In the genomic region with DNA sequence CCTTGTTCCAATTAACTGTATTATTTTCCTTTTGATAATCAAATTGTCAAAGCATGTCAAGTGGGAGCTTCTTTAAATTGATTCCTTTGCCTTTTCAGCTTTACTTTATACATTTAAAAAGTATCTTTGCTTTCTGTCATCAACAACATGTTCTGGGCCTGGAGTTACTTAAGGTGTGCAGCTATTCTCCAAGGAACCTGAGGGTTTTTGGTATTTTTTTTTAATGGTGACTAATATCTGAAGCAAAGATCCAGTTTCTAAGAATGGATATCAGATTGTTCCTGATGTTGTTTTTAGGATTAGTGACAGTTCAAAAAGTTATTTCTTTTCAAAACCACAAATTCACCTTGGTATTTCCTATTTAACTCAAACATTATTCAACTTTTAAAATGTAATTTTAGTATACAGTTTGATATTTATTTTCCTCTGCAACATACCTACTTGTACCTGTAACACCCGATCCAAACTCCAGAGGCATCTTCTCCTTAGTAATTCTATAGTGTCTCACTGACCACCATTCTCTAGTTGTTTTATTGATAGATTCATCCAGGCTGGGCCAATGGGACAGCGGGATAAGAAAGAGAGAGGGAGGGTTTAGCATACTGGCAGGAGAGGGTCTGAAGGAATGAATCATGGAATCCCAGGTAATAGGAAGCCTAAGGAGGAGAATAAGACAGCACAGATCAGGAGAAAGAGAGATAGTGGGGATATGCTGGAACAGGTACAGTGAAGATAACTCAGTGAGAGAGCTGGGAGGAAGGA, we compare ENCODE assay signal across 1 cellular context.
TF ChIP-seq lines count a peak whose summit lies in the region.

No MANE protein-coding gene starts in this region.

TF ChIP-seq in H1, 55 proteins besides CTCF, POLR2A, EP300 and RAD21:
- TF ChIP-seq BCL11A (IDR thresholded peaks at IDR 0.05; ENCODE audit: low read depth in 2 of 2, low read length in 2 of 2) (no peak), CBX8 (IDR thresholded peaks at IDR 0.05; ENCODE audit: borderline replicate concordance, low read depth, low read length) (no peak), BACH1 (IDR thresholded peaks at IDR 0.05; ENCODE audit: low read length) (no peak), RFX5 (IDR thresholded peaks at IDR 0.05; ENCODE audit: borderline replicate concordance, low read depth, low read length) (no peak), GTF2F1 (IDR thresholded peaks at IDR 0.05; ENCODE audit: borderline replicate concordance, low read depth, low read length) (no peak), EZH2 (IDR thresholded peaks at IDR 0.05; ENCODE audit: low read depth, low read length, severe bottlenecking) (no peak)
- TF ChIP-seq, protein P1, sequence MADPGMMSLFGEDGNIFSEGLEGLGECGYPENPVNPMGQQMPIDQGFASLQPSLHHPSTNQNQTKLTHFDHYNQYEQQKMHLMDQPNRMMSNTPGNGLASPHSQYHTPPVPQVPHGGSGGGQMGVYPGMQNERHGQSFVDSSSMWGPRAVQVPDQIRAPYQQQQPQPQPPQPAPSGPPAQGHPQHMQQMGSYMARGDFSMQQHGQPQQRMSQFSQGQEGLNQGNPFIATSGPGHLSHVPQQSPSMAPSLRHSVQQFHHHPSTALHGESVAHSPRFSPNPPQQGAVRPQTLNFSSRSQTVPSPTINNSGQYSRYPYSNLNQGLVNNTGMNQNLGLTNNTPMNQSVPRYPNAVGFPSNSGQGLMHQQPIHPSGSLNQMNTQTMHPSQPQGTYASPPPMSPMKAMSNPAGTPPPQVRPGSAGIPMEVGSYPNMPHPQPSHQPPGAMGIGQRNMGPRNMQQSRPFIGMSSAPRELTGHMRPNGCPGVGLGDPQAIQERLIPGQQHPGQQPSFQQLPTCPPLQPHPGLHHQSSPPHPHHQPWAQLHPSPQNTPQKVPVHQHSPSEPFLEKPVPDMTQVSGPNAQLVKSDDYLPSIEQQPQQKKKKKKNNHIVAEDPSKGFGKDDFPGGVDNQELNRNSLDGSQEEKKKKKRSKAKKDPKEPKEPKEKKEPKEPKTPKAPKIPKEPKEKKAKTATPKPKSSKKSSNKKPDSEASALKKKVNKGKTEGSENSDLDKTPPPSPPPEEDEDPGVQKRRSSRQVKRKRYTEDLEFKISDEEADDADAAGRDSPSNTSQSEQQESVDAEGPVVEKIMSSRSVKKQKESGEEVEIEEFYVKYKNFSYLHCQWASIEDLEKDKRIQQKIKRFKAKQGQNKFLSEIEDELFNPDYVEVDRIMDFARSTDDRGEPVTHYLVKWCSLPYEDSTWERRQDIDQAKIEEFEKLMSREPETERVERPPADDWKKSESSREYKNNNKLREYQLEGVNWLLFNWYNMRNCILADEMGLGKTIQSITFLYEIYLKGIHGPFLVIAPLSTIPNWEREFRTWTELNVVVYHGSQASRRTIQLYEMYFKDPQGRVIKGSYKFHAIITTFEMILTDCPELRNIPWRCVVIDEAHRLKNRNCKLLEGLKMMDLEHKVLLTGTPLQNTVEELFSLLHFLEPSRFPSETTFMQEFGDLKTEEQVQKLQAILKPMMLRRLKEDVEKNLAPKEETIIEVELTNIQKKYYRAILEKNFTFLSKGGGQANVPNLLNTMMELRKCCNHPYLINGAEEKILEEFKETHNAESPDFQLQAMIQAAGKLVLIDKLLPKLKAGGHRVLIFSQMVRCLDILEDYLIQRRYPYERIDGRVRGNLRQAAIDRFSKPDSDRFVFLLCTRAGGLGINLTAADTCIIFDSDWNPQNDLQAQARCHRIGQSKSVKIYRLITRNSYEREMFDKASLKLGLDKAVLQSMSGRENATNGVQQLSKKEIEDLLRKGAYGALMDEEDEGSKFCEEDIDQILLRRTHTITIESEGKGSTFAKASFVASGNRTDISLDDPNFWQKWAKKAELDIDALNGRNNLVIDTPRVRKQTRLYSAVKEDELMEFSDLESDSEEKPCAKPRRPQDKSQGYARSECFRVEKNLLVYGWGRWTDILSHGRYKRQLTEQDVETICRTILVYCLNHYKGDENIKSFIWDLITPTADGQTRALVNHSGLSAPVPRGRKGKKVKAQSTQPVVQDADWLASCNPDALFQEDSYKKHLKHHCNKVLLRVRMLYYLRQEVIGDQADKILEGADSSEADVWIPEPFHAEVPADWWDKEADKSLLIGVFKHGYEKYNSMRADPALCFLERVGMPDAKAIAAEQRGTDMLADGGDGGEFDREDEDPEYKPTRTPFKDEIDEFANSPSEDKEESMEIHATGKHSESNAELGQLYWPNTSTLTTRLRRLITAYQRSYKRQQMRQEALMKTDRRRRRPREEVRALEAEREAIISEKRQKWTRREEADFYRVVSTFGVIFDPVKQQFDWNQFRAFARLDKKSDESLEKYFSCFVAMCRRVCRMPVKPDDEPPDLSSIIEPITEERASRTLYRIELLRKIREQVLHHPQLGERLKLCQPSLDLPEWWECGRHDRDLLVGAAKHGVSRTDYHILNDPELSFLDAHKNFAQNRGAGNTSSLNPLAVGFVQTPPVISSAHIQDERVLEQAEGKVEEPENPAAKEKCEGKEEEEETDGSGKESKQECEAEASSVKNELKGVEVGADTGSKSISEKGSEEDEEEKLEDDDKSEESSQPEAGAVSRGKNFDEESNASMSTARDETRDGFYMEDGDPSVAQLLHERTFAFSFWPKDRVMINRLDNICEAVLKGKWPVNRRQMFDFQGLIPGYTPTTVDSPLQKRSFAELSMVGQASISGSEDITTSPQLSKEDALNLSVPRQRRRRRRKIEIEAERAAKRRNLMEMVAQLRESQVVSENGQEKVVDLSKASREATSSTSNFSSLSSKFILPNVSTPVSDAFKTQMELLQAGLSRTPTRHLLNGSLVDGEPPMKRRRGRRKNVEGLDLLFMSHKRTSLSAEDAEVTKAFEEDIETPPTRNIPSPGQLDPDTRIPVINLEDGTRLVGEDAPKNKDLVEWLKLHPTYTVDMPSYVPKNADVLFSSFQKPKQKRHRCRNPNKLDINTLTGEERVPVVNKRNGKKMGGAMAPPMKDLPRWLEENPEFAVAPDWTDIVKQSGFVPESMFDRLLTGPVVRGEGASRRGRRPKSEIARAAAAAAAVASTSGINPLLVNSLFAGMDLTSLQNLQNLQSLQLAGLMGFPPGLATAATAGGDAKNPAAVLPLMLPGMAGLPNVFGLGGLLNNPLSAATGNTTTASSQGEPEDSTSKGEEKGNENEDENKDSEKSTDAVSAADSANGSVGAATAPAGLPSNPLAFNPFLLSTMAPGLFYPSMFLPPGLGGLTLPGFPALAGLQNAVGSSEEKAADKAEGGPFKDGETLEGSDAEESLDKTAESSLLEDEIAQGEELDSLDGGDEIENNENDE (IDR thresholded peaks at IDR 0.05; ENCODE audit: insufficient replicate concordance, low read length) = no peak
- TF ChIP-seq, protein P2, sequence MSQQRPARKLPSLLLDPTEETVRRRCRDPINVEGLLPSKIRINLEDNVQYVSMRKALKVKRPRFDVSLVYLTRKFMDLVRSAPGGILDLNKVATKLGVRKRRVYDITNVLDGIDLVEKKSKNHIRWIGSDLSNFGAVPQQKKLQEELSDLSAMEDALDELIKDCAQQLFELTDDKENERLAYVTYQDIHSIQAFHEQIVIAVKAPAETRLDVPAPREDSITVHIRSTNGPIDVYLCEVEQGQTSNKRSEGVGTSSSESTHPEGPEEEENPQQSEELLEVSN (IDR thresholded peaks at IDR 0.05) = no peak
- TF ChIP-seq, protein P3, sequence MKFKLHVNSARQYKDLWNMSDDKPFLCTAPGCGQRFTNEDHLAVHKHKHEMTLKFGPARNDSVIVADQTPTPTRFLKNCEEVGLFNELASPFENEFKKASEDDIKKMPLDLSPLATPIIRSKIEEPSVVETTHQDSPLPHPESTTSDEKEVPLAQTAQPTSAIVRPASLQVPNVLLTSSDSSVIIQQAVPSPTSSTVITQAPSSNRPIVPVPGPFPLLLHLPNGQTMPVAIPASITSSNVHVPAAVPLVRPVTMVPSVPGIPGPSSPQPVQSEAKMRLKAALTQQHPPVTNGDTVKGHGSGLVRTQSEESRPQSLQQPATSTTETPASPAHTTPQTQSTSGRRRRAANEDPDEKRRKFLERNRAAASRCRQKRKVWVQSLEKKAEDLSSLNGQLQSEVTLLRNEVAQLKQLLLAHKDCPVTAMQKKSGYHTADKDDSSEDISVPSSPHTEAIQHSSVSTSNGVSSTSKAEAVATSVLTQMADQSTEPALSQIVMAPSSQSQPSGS (IDR thresholded peaks at IDR 0.05; ENCODE audit: low read length) = no peak
